ENCODE assay signal across 10 cellular contexts in the genomic region with DNA sequence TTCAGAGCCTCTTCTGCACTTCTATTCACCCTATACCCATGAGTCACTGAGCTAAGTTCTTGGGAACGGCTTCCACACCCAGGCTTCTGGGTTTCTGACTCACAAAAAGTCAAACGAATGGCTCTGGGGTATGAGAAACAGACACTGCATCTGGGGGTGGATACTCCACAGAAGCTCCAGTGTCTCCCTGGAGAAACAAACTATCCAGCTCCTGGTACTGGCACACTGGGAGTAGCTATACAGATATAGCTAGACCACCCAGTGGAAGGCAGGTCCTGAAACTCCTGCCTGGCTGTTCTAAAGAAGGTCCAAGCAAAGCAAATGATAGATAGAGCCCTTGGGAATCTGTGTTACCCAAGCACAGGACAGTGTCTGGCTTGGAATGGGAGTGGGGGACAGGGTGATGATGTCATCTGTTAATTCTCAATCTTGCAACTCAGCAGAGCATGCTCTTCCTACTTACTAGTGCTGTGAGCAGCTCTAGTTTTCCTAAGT. TPM values are rescaled to one million over a fixed set of nuclear protein-coding genes. Genes with fewer than 3 reads are reported as not detected.
DNase-seq lines count a peak whose midpoint lies in the region; ATAC-seq and TF ChIP-seq lines count a peak whose summit lies in the region.
"Had no signal": no experiment of that assay in that cellular context is flagged by ENCODE, and none has a peak within 500 bp of the region (broad histone marks: within the 10 kb centered on the region; RNA-seq: fewer than 3 reads in every experiment).

No MANE protein-coding gene starts in this region.

- DNase-seq in COLO829 (ENCODE audit: low spot score) (peak; percentile 68), RWPE2 (ENCODE audit: low spot score) (no peak), foreskin fibroblast (peak; percentile 86 to 94), renal cortical epithelial cell (ENCODE audit: low read depth) (peak; percentile 95), activated gamma-delta T cell treated with Interleukin-2 at 50 U/mL for 16 hours (no peak), activated gamma-delta T cell (lab: John Stamatoyannopoulos, UW) (no peak), NCI-H1092 treated with DMSO at 0.1 percent for 48 hours (lab: John Stamatoyannopoulos, UW) (no peak)
- no peak for DNase-seq in activated T-cell treated with anti-CD3 and anti-CD28 coated beads, Interleukin-2, amount 50 U/mL, for 48 hours
- DNase-seq: H7, occipital lobe had no signal

- TF ChIP-seq CTCF in RWPE2 (IDR thresholded peaks at IDR 0.05; ENCODE audit: poor library complexity, severe bottlenecking) = no peak
- no peak for TF ChIP-seq CTCF in foreskin fibroblast (IDR thresholded peaks at IDR 0.05; ENCODE audit: low read depth, low read length)

- H3K4me3 ChIP-seq in RWPE2 (ENCODE audit: severe bottlenecking) (no peak overlapping the region), foreskin fibroblast (ENCODE audit: low read depth in 1 of 2, low read length in 2 of 2) (no peak overlapping the region)

- no peaks in the 10 kb centered on the region for H3K27me3 ChIP-seq in RWPE2 (ENCODE audit: insufficient read depth, poor library complexity, severe bottlenecking)

- no peaks in the 10 kb centered on the region for H3K36me3 ChIP-seq in RWPE2 (ENCODE audit: low read depth)

- ATAC-seq in RWPE2 (ENCODE audit: low read depth) = peak; percentile 76

- peak overlapping the region; percentile 91 for H3K27ac ChIP-seq in RWPE2 (ENCODE audit: poor library complexity, severe bottlenecking)

- H3K4me1 ChIP-seq in RWPE2 (ENCODE audit: insufficient read depth, poor library complexity, severe bottlenecking) = peaks cover 73% of the 10 kb centered on the region

- H3K9me3 ChIP-seq in RWPE2 (ENCODE audit: severe bottlenecking) = no peaks in the 10 kb centered on the region

RNA-seq across cellular contexts. Expression of a gene that starts 6.9 kb away (rescaled TPM):
- 0.52 and 1.8 TPM in 2 replicates for total RNA-seq in renal cortical epithelial cell
- total RNA-seq: H7 had no signal

RNA-seq across cellular contexts. Expression of a gene that starts 20.7 kb away (rescaled TPM):
- total RNA-seq in renal cortical epithelial cell = 36.8 and 142 TPM in 2 replicates

RNA-seq across cellular contexts. Expression of a gene that starts 27.9 kb away (rescaled TPM):
- not detected in 2 replicates for total RNA-seq in renal cortical epithelial cell
- total RNA-seq: H7, occipital lobe had no signal

RNA-seq across cellular contexts. Expression of a gene that starts 35.5 kb away (rescaled TPM):
- total RNA-seq in renal cortical epithelial cell = 0.05 TPM in 1 of 2 replicates, not detected in the other

RNA-seq across cellular contexts. Expression of a gene that starts 57.1 kb away (rescaled TPM):
- total RNA-seq in renal cortical epithelial cell = under 0.01 and 1.8 TPM in 2 replicates

Comparison
In these comparisons a context has a peak if more than half of its experiments do, and no peak if none do; other contexts are left out.
1. DNase-seq: peak in COLO829 (single experiment), foreskin fibroblast (2 of 2) and renal cortical epithelial cell (single experiment); none in RWPE2 (single experiment), activated gamma-delta T cell treated with Interleukin-2 at 50 U/mL for 16 hours (single experiment), activated gamma-delta T cell (single experiment), NCI-H1092 treated with DMSO at 0.1 percent for 48 hours (single experiment) and activated T-cell treated with anti-CD3 and anti-CD28 coated beads, Interleukin-2, amount 50 U/mL, for 48 hours (0 of 2).